In the genomic region with DNA sequence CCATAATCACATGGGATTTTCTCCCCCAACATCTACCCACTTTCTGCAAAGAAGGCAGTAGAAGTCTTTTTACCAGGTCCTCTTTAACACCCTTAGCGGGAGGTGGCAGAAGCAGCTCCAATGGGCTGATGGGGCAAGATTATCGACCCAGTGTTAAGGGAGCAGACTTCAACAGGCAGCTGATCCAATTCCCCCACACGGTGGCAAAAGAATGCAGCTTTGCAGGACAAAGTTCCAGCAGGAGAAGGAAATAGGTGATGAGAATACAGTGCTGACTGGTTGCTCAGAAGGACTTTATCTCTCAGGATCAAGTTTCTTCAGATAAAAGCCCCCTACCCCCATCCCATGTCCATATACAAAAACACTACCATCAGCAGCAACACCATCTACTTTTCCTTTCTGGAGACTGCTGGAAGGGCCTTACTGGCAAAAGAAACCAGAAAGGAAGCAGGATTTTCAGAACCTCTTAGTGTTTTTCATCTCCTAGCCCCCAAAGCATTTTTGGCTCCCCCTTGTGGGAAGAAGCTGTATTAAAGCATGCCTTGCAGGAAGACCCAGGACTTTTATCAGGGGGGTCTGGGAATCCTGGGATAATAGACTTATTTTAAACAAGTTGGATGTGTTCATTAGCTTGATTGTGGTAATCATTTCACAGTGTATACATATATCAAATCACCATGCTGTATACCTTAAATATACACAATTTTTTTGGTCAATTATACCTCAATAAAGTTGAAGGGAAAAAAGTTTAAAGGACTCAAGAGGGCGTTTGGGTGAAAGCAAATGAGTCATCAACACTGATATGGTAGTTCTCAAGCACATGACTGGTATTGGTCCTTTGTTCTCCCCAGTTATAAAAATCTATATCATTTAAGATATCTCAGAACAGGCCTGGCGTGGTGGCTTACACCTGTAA, we compare ENCODE assay signal across 8 cellular contexts.
DNase-seq lines count a peak whose midpoint lies in the region; ATAC-seq, FAIRE-seq and TF ChIP-seq lines count a peak whose summit lies in the region.

No MANE protein-coding gene starts in this region.

- H3K4me2 ChIP-seq in H1 (ENCODE audit: insufficient read depth in 1 of 2, low read depth in 2 of 2, low read length in 2 of 2), result no peak overlapping the region

- no peaks in the 10 kb centered on the region for H3K36me3 Mint-ChIP-seq in naive thymus-derived CD4-positive, alpha-beta T cell
- H3K36me3 Mint-ChIP-seq in activated T-helper 1 cell treated with anti-CD3 and anti-CD28 coated beads, Interleukin-12 subunit alpha, Interleukin-12 subunit beta, Interleukin-2, Interleukin-4 antibody, amounts not matched to agents 30 ng/mL and 10 ng/mL and 1 ng/mL, durations not matched to agents 14 hours and 24 hours and 36 hours (ENCODE audit: low read depth), result no peaks in the 10 kb centered on the region

- DNase-seq in COLO829 (ENCODE audit: low spot score) (peak; percentile 16), GM19238 (ENCODE audit: insufficient read length, low spot score) (peak; percentile 20), SK-MEL-5 (ENCODE audit: low read depth, low spot score) (peak; percentile 56), H1 (ENCODE audit: low read depth in 1 of 2, low spot score in 2 of 2) (peak; percentile 3 to 66)
- peak in 8 of 9 donors; percentile 4 to 49 (median 24) for DNase-seq in naive thymus-derived CD4-positive, alpha-beta T cell
- DNase-seq in activated T-helper 1 cell treated with anti-CD3 and anti-CD28 coated beads, Interleukin-12 subunit alpha, Interleukin-12 subunit beta, Interleukin-2, Interleukin-4 antibody, amounts not matched to agents 30 ng/mL and 10 ng/mL and 1 ng/mL, durations not matched to agents 14 hours and 24 hours and 36 hours (ENCODE audit: low spot score), result no peak

- H2AK5ac ChIP-seq in H1 (ENCODE audit: low read depth, low read length), result no peak overlapping the region

- H2BK120ac ChIP-seq in H1 (replicated peaks; ENCODE audit: low read depth, low read length), result no peak overlapping the region

- H3K4ac ChIP-seq in H1 (replicated peaks; ENCODE audit: insufficient read length, low read depth, low read length), result no peak overlapping the region

- TF ChIP-seq POLR2A in H1 (IDR thresholded peaks at IDR 0.05; ENCODE audit: control extremely low read depth in 1 of 2, low read depth in 2 of 2, low read length in 2 of 2), result no peak

- no peak overlapping the region for H4K5ac ChIP-seq in H1 (ENCODE audit: insufficient read length, low read depth, low read length)

- H2BK20ac ChIP-seq in H1 (ENCODE audit: low read length), result no peak overlapping the region

- peak; percentile 26 to 37; a peak in 3 of 4 replicates for TF ChIP-seq RAD21 in H1 (IDR thresholded peaks at IDR 0.05 in 1 of 2, conservative IDR thresholded peaks at IDR 0.05 in 1 of 2; ENCODE audit: low read depth in 2 of 2, low read length in 2 of 2)

- H3K4me1 Mint-ChIP-seq in naive thymus-derived CD4-positive, alpha-beta T cell, result no peaks in the 10 kb centered on the region
- H3K4me1 Mint-ChIP-seq in activated T-helper 1 cell treated with anti-CD3 and anti-CD28 coated beads, Interleukin-12 subunit alpha, Interleukin-12 subunit beta, Interleukin-2, Interleukin-4 antibody, amounts not matched to agents 30 ng/mL and 10 ng/mL and 1 ng/mL, durations not matched to agents 14 hours and 24 hours and 36 hours (ENCODE audit: low read depth), result no peaks in the 10 kb centered on the region

- no peaks in the 10 kb centered on the region for H3K79me2 ChIP-seq in H1 (ENCODE audit: control insufficient read depth in 1 of 2, insufficient read depth in 2 of 2, low read length in 2 of 2)

- no peaks in the 10 kb centered on the region for H3K9me3 Mint-ChIP-seq in naive thymus-derived CD4-positive, alpha-beta T cell
- H3K9me3 Mint-ChIP-seq in activated T-helper 1 cell treated with anti-CD3 and anti-CD28 coated beads, Interleukin-12 subunit alpha, Interleukin-12 subunit beta, Interleukin-2, Interleukin-4 antibody, amounts not matched to agents 30 ng/mL and 10 ng/mL and 1 ng/mL, durations not matched to agents 14 hours and 24 hours and 36 hours, result no peaks in the 10 kb centered on the region

- peak; percentile 99 for FAIRE-seq in H1 (lab: Jason Lieb, UNC)

- H3K4me3 ChIP-seq in H1 (ENCODE audit: extremely low read depth in 1 of 4, insufficient read depth in 2 of 4, low read depth in 3 of 4, low read length in 4 of 4), result no peak overlapping the region
- H3K4me3 ChIP-seq in naive thymus-derived CD4-positive, alpha-beta T cell (ENCODE audit: low read length), result no peak overlapping the region

- H3K23me2 ChIP-seq in H1 (ENCODE audit: low read depth, low read length), result no peaks in the 10 kb centered on the region

- POLR2A ChIA-PET in H1 (lab: Charles Lee; ENCODE audit: partially characterized antibody), result interaction anchor here (0.6 kb wide), 1 partner anchor 1596 kb away, joined by 3 read pairs; no protein-coding TSS in a partner anchor
- POLR2A ChIA-PET in naive thymus-derived CD4-positive, alpha-beta T cell (lab: Charles Lee), result no interaction called here

- H2AFZ ChIP-seq in H1 (ENCODE audit: low read length), result no peak overlapping the region

- H3K27me3 Mint-ChIP-seq in naive thymus-derived CD4-positive, alpha-beta T cell, result no peaks in the 10 kb centered on the region
- no peaks in the 10 kb centered on the region for H3K27me3 Mint-ChIP-seq in activated T-helper 1 cell treated with anti-CD3 and anti-CD28 coated beads, Interleukin-12 subunit alpha, Interleukin-12 subunit beta, Interleukin-2, Interleukin-4 antibody, amounts not matched to agents 30 ng/mL and 10 ng/mL and 1 ng/mL, durations not matched to agents 14 hours and 24 hours and 36 hours (ENCODE audit: insufficient read depth)

- no peak overlapping the region for H3K27ac ChIP-seq in H1 (ENCODE audit: low read depth, low read length)
- no peak overlapping the region for H3K27ac ChIP-seq in naive thymus-derived CD4-positive, alpha-beta T cell (ENCODE audit: low read depth, low read length)

- TF ChIP-seq CTCF in H1 (IDR thresholded peaks at IDR 0.05; ENCODE audit: control extremely low read depth in 1 of 3, insufficient read depth in 1 of 3, low read depth in 1 of 3, low read length in 3 of 3), result peak in 2 of 3 experiments; percentile 51 to 60; a peak in 3 of 4 replicates

- H2BK15ac ChIP-seq in H1 (ENCODE audit: low read length), result no peak overlapping the region

- no peak overlapping the region for H4K91ac ChIP-seq in H1 (replicated peaks; ENCODE audit: insufficient read length, low read length)

- H3K18ac ChIP-seq in H1 (ENCODE audit: extremely low read depth, low read length), result no peak overlapping the region

- 73% methylated on average over 5 of the region's 5 CpGs; no CpG with 5 or more reads in 1 of the 2 experiments for WGBS in H1 (ENCODE audit: extremely low coverage in 1 of 2, insufficient coverage in 1 of 2, insufficient read length in 1 of 2, insufficient replicate concordance in 2 of 2, low coverage in 1 of 2, low lambda C conversion rate in 2 of 2, missing lambda C conversion rate in 1 of 2), 2 experiments

- H3K4me3 Mint-ChIP-seq in naive thymus-derived CD4-positive, alpha-beta T cell, result no peak overlapping the region
- H3K4me3 Mint-ChIP-seq in activated T-helper 1 cell treated with anti-CD3 and anti-CD28 coated beads, Interleukin-12 subunit alpha, Interleukin-12 subunit beta, Interleukin-2, Interleukin-4 antibody, amounts not matched to agents 30 ng/mL and 10 ng/mL and 1 ng/mL, durations not matched to agents 14 hours and 24 hours and 36 hours, result no peak overlapping the region

- in situ Hi-C loops in SK-MEL-5 (cut with HindIII; ENCODE audit: low pct_unique_long_range_greater_than_20kb, low sequenced_read_pairs), result no loop called here

- 0 out of 8 replicates have a peak, but pooled peaks cover 0 to 2% (median 0%) of the 10 kb centered on the region in 4 experiments for H3K36me3 ChIP-seq in H1 (ENCODE audit: control insufficient read depth in 2 of 4, insufficient read depth in 4 of 4, low read length in 3 of 4)
- no peaks in the 10 kb centered on the region for H3K36me3 ChIP-seq in naive thymus-derived CD4-positive, alpha-beta T cell (ENCODE audit: control insufficient read depth in 2 of 3, insufficient read depth in 3 of 3, low read length in 3 of 3)

- no peaks in the 10 kb centered on the region for H3K9me3 ChIP-seq in H1 (ENCODE audit: insufficient read depth in 2 of 2, low read depth in 1 of 2, low read length in 1 of 2)
- H3K9me3 ChIP-seq in naive thymus-derived CD4-positive, alpha-beta T cell (ENCODE audit: control insufficient read depth in 2 of 3, low read length in 3 of 3), result no peaks in the 10 kb centered on the region

- no peak overlapping the region for H3K9ac ChIP-seq in H1 (replicated peaks in 1 of 4; ENCODE audit: extremely low read depth in 1 of 4, low read depth in 3 of 4, low read length in 3 of 4)

- no peak overlapping the region for H3K27ac Mint-ChIP-seq in naive thymus-derived CD4-positive, alpha-beta T cell
- H3K27ac Mint-ChIP-seq in activated T-helper 1 cell treated with anti-CD3 and anti-CD28 coated beads, Interleukin-12 subunit alpha, Interleukin-12 subunit beta, Interleukin-2, Interleukin-4 antibody, amounts not matched to agents 30 ng/mL and 10 ng/mL and 1 ng/mL, durations not matched to agents 14 hours and 24 hours and 36 hours, result no peak overlapping the region

- no peak overlapping the region for H3K23ac ChIP-seq in H1 (ENCODE audit: insufficient read length)

- CTCF ChIA-PET in H1 (lab: Charles Lee; ENCODE audit: partially characterized antibody), result interaction anchor here (0.7 to 2.0 kb wide), 24 partner anchors 10 to 497 kb away, joined by 3 to 11 read pairs (median 4); no protein-coding TSS in a partner anchor
- CTCF ChIA-PET in naive thymus-derived CD4-positive, alpha-beta T cell (lab: Charles Lee), result interaction anchor here (0.6 kb wide), 1 partner anchor 81 kb away, joined by 5 read pairs; no protein-coding TSS in a partner anchor

- H3K14ac ChIP-seq in H1 (ENCODE audit: insufficient read length), result no peak overlapping the region

- intact Hi-C loops in naive thymus-derived CD4-positive, alpha-beta T cell (cut with micrococcal nuclease), result loop anchor here in 1 of 2 donors (1.0 to 2.0 kb wide), 4 partner anchors 94 to 348 kb away; no protein-coding TSS in a partner anchor
- intact Hi-C loops in activated T-helper 1 cell treated with anti-CD3 and anti-CD28 coated beads, Interleukin-12 subunit alpha, Interleukin-12 subunit beta, Interleukin-2, Interleukin-4 antibody, amounts not matched to agents 30 ng/mL and 10 ng/mL and 1 ng/mL, durations not matched to agents 14 hours and 24 hours and 36 hours (cut with micrococcal nuclease), result no loop called here

- H3K79me1 ChIP-seq in H1 (ENCODE audit: low read depth, low read length), result no peaks in the 10 kb centered on the region

- H2BK5ac ChIP-seq in H1 (ENCODE audit: low read depth, low read length), result no peak overlapping the region

- H4K8ac ChIP-seq in H1 (ENCODE audit: extremely low read depth, insufficient read depth, low read length), result no peak overlapping the region

- H4K20me1 ChIP-seq in H1 (replicated peaks in 1 of 2; ENCODE audit: control insufficient read depth in 1 of 2, insufficient read depth in 2 of 2, low read length in 2 of 2), result peaks cover 0 to 1% of the 10 kb centered on the region in 2 experiments

- ATAC-seq in naive thymus-derived CD4-positive, alpha-beta T cell, result no peak
- ATAC-seq in GM21390 (IDR thresholded peaks at IDR 0.05; ENCODE audit: unreplicated experiment), result no peak
- no peak for ATAC-seq in GM19023 (IDR thresholded peaks at IDR 0.05; ENCODE audit: unreplicated experiment)

- no peak for TF ChIP-seq EP300 in H1 (IDR thresholded peaks at IDR 0.05; ENCODE audit: borderline replicate concordance in 1 of 2, low read depth in 2 of 2, low read length in 2 of 2)

- H3K27me3 ChIP-seq in H1 (replicated peaks in 1 of 4; ENCODE audit: control insufficient read depth in 3 of 4, extremely low read depth in 1 of 4, insufficient read depth in 3 of 4, low read length in 3 of 4), result no peaks in the 10 kb centered on the region
- H3K27me3 ChIP-seq in naive thymus-derived CD4-positive, alpha-beta T cell (ENCODE audit: control insufficient read depth in 2 of 2, insufficient read depth in 2 of 2, low read length in 2 of 2), result no peaks in the 10 kb centered on the region

- H3K4me1 ChIP-seq in H1 (replicated peaks in 1 of 4; ENCODE audit: control insufficient read depth in 3 of 4, insufficient read depth in 4 of 4, low read length in 3 of 4), result no peaks in the 10 kb centered on the region; a peak in 2 of 7 replicates
- no peaks in the 10 kb centered on the region for H3K4me1 ChIP-seq in naive thymus-derived CD4-positive, alpha-beta T cell (ENCODE audit: control insufficient read depth in 2 of 2, insufficient read depth in 2 of 2, low read length in 2 of 2)

- no peak overlapping the region for H3K56ac ChIP-seq in H1 (replicated peaks; ENCODE audit: insufficient read length, low read depth, low read length)

- H2BK12ac ChIP-seq in H1 (ENCODE audit: low read depth, low read length), result no peak overlapping the region
